8 cellular contexts compared by ENCODE assay signal in genomic region chr2:214810670-214811069, GRCh38. TPM values are rescaled to one million over a fixed set of nuclear protein-coding genes. Genes with fewer than 3 reads are reported as not detected.
DNase-seq lines count a peak whose midpoint lies in the region; ATAC-seq, FAIRE-seq and TF ChIP-seq lines count a peak whose summit lies in the region.

No MANE protein-coding gene starts in this region.

- no peak overlapping the region for H3K27ac ChIP-seq in A673 (ENCODE audit: low read depth, low read length, poor library complexity, severe bottlenecking)
- peak overlapping the region; percentile 84 for H3K27ac ChIP-seq in K562 (ENCODE audit: extremely low read depth, low read depth, low read length)

- FAIRE-seq in K562 (lab: Jason Lieb, UNC), result peak; percentile 65
- no peak for FAIRE-seq in GM12892 (lab: Jason Lieb, UNC)

- H3K9me3 ChIP-seq in A673 (ENCODE audit: low read depth, low read length, poor library complexity, severe bottlenecking) (no peaks in the 10 kb centered on the region), K562 (replicated peaks; ENCODE audit: control insufficient read depth, insufficient read depth, low read depth, low read length) (no peaks in the 10 kb centered on the region), mononuclear cell (ENCODE audit: low read depth, low read length) (no peaks in the 10 kb centered on the region)

- intact Hi-C loops in A673 (cut with micrococcal nuclease; ENCODE audit: unreplicated experiment), result no loop called here
- intact Hi-C loops in K562 (cut with micrococcal nuclease), result no loop called here

- no peak for TF ChIP-seq CTCF in A673 (conservative IDR thresholded peaks at IDR 0.05; ENCODE audit: low read depth, low read length)
- no peak for TF ChIP-seq CTCF in HFF-Myc (IDR thresholded peaks at IDR 0.05; ENCODE audit: low read depth, low read length, missing control alignments)
- TF ChIP-seq CTCF in K562 (IDR thresholded peaks at IDR 0.05 in 2 of 3, conservative IDR thresholded peaks at IDR 0.05 in 1 of 3; ENCODE audit: insufficient read depth in 2 of 3, low read depth in 1 of 3, low read length in 3 of 3), result no peak

- H3K79me2 ChIP-seq in K562 (ENCODE audit: control insufficient read depth, insufficient read depth, low read length), result peaks cover 35% of the 10 kb centered on the region

- peak overlapping the region; percentile 86 to 89; a peak in 3 of 4 replicates for H3K9ac ChIP-seq in K562 (ENCODE audit: insufficient read depth in 1 of 2, low read depth in 2 of 2, low read length in 2 of 2)

- H3K4me1 ChIP-seq in A673 (ENCODE audit: insufficient read depth, low read length, poor library complexity, severe bottlenecking) (peaks cover 15% of the 10 kb centered on the region), K562 (replicated peaks in 1 of 2; ENCODE audit: control insufficient read depth in 2 of 2, insufficient read depth in 2 of 2, low read length in 2 of 2) (peaks cover 0 to 7% of the 10 kb centered on the region in 2 experiments; a peak in 3 of 5 replicates), mononuclear cell (ENCODE audit: insufficient read depth, low read length) (peaks cover 32% of the 10 kb centered on the region)

- TF ChIP-seq POLR2A in K562 (conservative IDR thresholded peaks at IDR 0.05) (no peak), GM12892 (IDR thresholded peaks at IDR 0.05; ENCODE audit: low read depth, low read length) (no peak)

- H3K4me2 ChIP-seq in K562 (ENCODE audit: insufficient read depth, low read length), result peak overlapping the region; percentile 85

- no peaks in the 10 kb centered on the region for H3K36me3 ChIP-seq in A673 (ENCODE audit: insufficient read depth, low read length, poor library complexity, severe bottlenecking)
- peaks cover 7% of the 10 kb centered on the region; the same call in 1 of the 3 replicates for H3K36me3 ChIP-seq in K562 (ENCODE audit: control insufficient read depth, insufficient read depth, low read length)

- no peaks in the 10 kb centered on the region for H3K27me3 ChIP-seq in A673 (replicated peaks; ENCODE audit: insufficient read depth, low read depth, low read length, poor library complexity)
- H3K27me3 ChIP-seq in K562 (ENCODE audit: control insufficient read depth in 2 of 2, insufficient read depth in 2 of 2, low read length in 2 of 2), result no peaks in the 10 kb centered on the region
- H3K27me3 ChIP-seq in mononuclear cell (ENCODE audit: insufficient read depth, low read length), result no peaks in the 10 kb centered on the region

- DNase-seq in A673 (ENCODE audit: low spot score), result no peak
- no peak for DNase-seq in HFF-Myc (ENCODE audit: extremely low read depth, low read depth)
- peak; percentile 5 to 27 (median 6) for DNase-seq in K562 (ENCODE audit: extremely low read depth in 1 of 4, low spot score in 3 of 4)
- DNase-seq in GM12892 (ENCODE audit: insufficient read length), result no peak
- no peak for DNase-seq in OCI-M1 (lab: John Stamatoyannopoulos, UW)
- no peak for DNase-seq in NCI-H526 treated with DMSO at 0.1 percent for 48 hours (lab: John Stamatoyannopoulos, UW)
- no peak for DNase-seq in stimulated activated CD4-positive, alpha-beta T cell treated with anti-CD3 and anti-CD28 coated beads, Interleukin-4, amount 100 ng/mL, for 1 hour

- no peaks in the 10 kb centered on the region for H3K9me1 ChIP-seq in K562 (ENCODE audit: control insufficient read depth, insufficient read depth, low read length)

- H4K20me1 ChIP-seq in K562 (replicated peaks; ENCODE audit: control insufficient read depth, insufficient read depth, low read length), result no peaks in the 10 kb centered on the region

- 8% methylated on average over 12 of the region's 15 CpGs for WGBS in K562 (ENCODE audit: insufficient coverage, low coverage, missing lambda C conversion rate)

- TF ChIP-seq EP300 in K562 (IDR thresholded peaks at IDR 0.05; ENCODE audit: low read length), result no peak

- H2AFZ ChIP-seq in K562 (ENCODE audit: low read depth, low read length), result peak overlapping the region; percentile 92

- H3K4me3 ChIP-seq in A673 (ENCODE audit: low read depth, low read length, poor library complexity, severe bottlenecking) (peak overlapping the region; percentile 81), HFF-Myc (replicated peaks; ENCODE audit: low read depth, low read length) (peak overlapping the region; percentile 47), K562 (peak overlapping the region; percentile 52), mononuclear cell (ENCODE audit: low read length) (peak overlapping the region; percentile 95)

- no peak for ATAC-seq in K562

- in situ Hi-C loops in K562 (cut with MboI), result no loop called here

- POLR2A ChIA-PET in A673 (lab: Charles Lee; ENCODE audit: low non-redundant PET) (no interaction called here), K562 (lab: Yijun Ruan, JAX) (interaction anchor here (0.8 to 1.2 kb wide), 2 partner anchors 243 to 289 kb away, joined by 3 read pairs; no protein-coding TSS in a partner anchor)

- CTCF ChIA-PET in A673 (lab: Charles Lee) (no interaction called here), K562 (lab: Yijun Ruan, JAX; ENCODE audit: low intra/inter-chr PET ratio) (no interaction called here)

- no peak for TF ChIP-seq RAD21 in K562 (CRISPR knock-in tag; conservative IDR thresholded peaks at IDR 0.05 in 1 of 2, IDR thresholded peaks at IDR 0.05 in 1 of 2)

- BruUV-seq in A673 (replicated peaks; lab: Mats Ljungman, UMichigan) (TSS peak; percentile 60), K562 (replicated peaks; lab: Mats Ljungman, UMichigan) (no TSS peak)

TF ChIP-seq in K562, 482 proteins besides CTCF, POLR2A, EP300 and RAD21 (continues in another document):
- no peak for TF ChIP-seq LCOR (CRISPR knock-in tag; IDR thresholded peaks at IDR 0.05)
- no peak for TF ChIP-seq MTA2 (IDR thresholded peaks at IDR 0.05; ENCODE audit: low read depth)
- TF ChIP-seq HNRNPLL (IDR thresholded peaks at IDR 0.05; ENCODE audit: low read depth, low read length, poor library complexity, severe bottlenecking), result peak; percentile 19
- peak; percentile 47; the same call in 1 of the 2 replicates for TF ChIP-seq SPI1 (IDR thresholded peaks at IDR 0.05; ENCODE audit: borderline replicate concordance, low read depth, low read length)
- TF ChIP-seq BCOR (IDR thresholded peaks at IDR 0.05), result no peak
- TF ChIP-seq E2F6 (IDR thresholded peaks at IDR 0.05; ENCODE audit: borderline replicate concordance in 1 of 2, extremely low read depth in 1 of 2, insufficient read depth in 1 of 2, insufficient read length in 1 of 2, low read depth in 1 of 2, low read length in 1 of 2, poor library complexity in 1 of 2, severe bottlenecking in 1 of 2), result no peak
- TF ChIP-seq ZNF740 (CRISPR knock-in tag; IDR thresholded peaks at IDR 0.05), result no peak
- no peak for TF ChIP-seq ZNF740 (tag; IDR thresholded peaks at IDR 0.05)
- TF ChIP-seq HBP1 (CRISPR knock-in tag; IDR thresholded peaks at IDR 0.05), result no peak
- no peak for TF ChIP-seq ATF1 (CRISPR knock-in tag; IDR thresholded peaks at IDR 0.05)
- no peak for TF ChIP-seq ATF1 (tag; IDR thresholded peaks at IDR 0.05)
- no peak for TF ChIP-seq ETV1 (tag; conservative IDR thresholded peaks at IDR 0.05; ENCODE audit: low read depth)
- TF ChIP-seq GTF2F1 (IDR thresholded peaks at IDR 0.05; ENCODE audit: low read depth, low read length), result no peak

RNA-seq across cellular contexts. Expression of gene BARD1, which starts 1.2 kb away (rescaled TPM):
- total RNA-seq in A673 (2021) (29.7 and 32.8 TPM in 2 replicates), K562 (2014; rRNA removed) (10.4 and 10.6 TPM in 2 replicates), K562 (2014; rRNA removed; fragmentation: Illumina TruSeq; extraction: Trizol) (13.2 and 19.4 TPM in 2 replicates), K562 (2015; rRNA removed; fragmentation: Illumina TruSeq; extraction: Trizol) (11.5 and 13.7 TPM in 2 replicates), K562 (2021) (15.1 and 15.6 TPM in 2 replicates), mononuclear cell (24.1 TPM)
- 14.4 and 37.6 TPM in 2 replicates for total RNA-seq in K562 (2011; cell fraction: chromatin; rRNA removed; ENCODE audit: low replicate concordance)
- 16.8 and 23.4 TPM in 2 replicates for total RNA-seq in K562 (2011; cell fraction: nucleolus; rRNA removed)
- 12.8 and 18.0 TPM in 2 replicates for total RNA-seq in K562 (2011; cell fraction: nucleoplasm; rRNA removed)
- polyA plus RNA-seq in K562 (2011; rRNA removed) (10.9 and 11.3 TPM in 2 replicates), K562 (2014; fragmentation: Illumina TruSeq; extraction: Trizol) (6.3 and 6.4 TPM in 2 replicates), K562 (2014; fragmentation: Nextera tagmentation; extraction: Ambion mirVana) (10 to 100 TPM in 1 of 2 experiments, 1 to 10 TPM in 1; 7.1 to 18.9 TPM), K562 (2014; rRNA removed) (6.9 and 7.5 TPM in 2 replicates)
- polyA plus RNA-seq in K562 (2011; cell fraction: cytosol; rRNA removed), result 4.3 and 4.9 TPM in 2 replicates
- 17.0 and 18.5 TPM in 2 replicates for polyA plus RNA-seq in K562 (2011; cell fraction: nucleus; rRNA removed)
- polyA plus RNA-seq in K562 (2012), result 4.5 and 6.6 TPM in 2 replicates
- 46.0 and 46.4 TPM in 2 replicates for polyA minus RNA-seq in K562 (2011; rRNA and poly(A)+ RNA removed)
- 18.5 and 18.8 TPM in 2 replicates for polyA minus RNA-seq in K562 (2011; cell fraction: cytosol; rRNA and poly(A)+ RNA removed)
- polyA minus RNA-seq in K562 (2011; cell fraction: nucleus; rRNA and poly(A)+ RNA removed), result 22.6 and 34.9 TPM in 2 replicates
- polyA plus RNA-seq in GM12892 (2012; ENCODE audit: missing spikeins), result 11.7 TPM

Comparison
In these comparisons a context has a peak if more than half of its experiments do, and no peak if none do; other contexts are left out.
1. DNase-seq: peak in K562 (4 of 4); none in A673 (single experiment), HFF-Myc (single experiment), GM12892 (single experiment), OCI-M1 (single experiment), NCI-H526 treated with DMSO at 0.1 percent for 48 hours (single experiment) and stimulated activated CD4-positive, alpha-beta T cell treated with anti-CD3 and anti-CD28 coated beads, Interleukin-4, amount 100 ng/mL, for 1 hour (single experiment).
2. Peak in every context shown above with its lines, with median percentiles within 50 percentile points of each other: H3K4me3 ChIP-seq.